ENCODE assay signal across 11 cellular contexts in genomic region chr6:165774903-165775608, GRCh38.
DNase-seq lines count a peak whose midpoint lies in the region; ATAC-seq and TF ChIP-seq lines count a peak whose summit lies in the region.
"Had no signal": no experiment of that assay in that cellular context is flagged by ENCODE, and none has a peak within 500 bp of the region (broad histone marks: within the 10 kb centered on the region; RNA-seq: fewer than 3 reads in every experiment).

No MANE protein-coding gene starts in this region.

- H3K4me3 ChIP-seq in suprapubic skin: no peak overlapping the region
- H3K4me3 ChIP-seq: hepatocyte had no signal

- no peak for TF ChIP-seq EP300 in suprapubic skin (IDR thresholded peaks at IDR 0.05)

- TF ChIP-seq CTCF in suprapubic skin (IDR thresholded peaks at IDR 0.05) (no peak), glutamatergic neuron (IDR thresholded peaks at IDR 0.05; ENCODE audit: partially characterized antibody, unreplicated experiment) (no peak)

- no peaks in the 10 kb centered on the region for H3K36me3 Mint-ChIP-seq in glutamatergic neuron (ENCODE audit: unreplicated experiment)

- no peaks in the 10 kb centered on the region for H3K9me3 ChIP-seq in suprapubic skin

- H3K4me1 Mint-ChIP-seq in glutamatergic neuron (ENCODE audit: low read depth, unreplicated experiment): no peaks in the 10 kb centered on the region

- no peak for TF ChIP-seq POLR2A in suprapubic skin (IDR thresholded peaks at IDR 0.05)

- H3K4me3 Mint-ChIP-seq in glutamatergic neuron (ENCODE audit: unreplicated experiment): no peak overlapping the region
- H3K4me3 Mint-ChIP-seq: T-helper 1 cell treated with Interleukin-12 subunit alpha and Interleukin-12 subunit beta and Interleukin-4 antibody, amounts not matched to agents 30 μg/mL and 1 μg/mL, for 36 hours had no signal

- 30% methylated on average over 14 of the region's 14 CpGs for WGBS in suprapubic skin

- H3K36me3 ChIP-seq in suprapubic skin: no peaks in the 10 kb centered on the region

- H3K27me3 ChIP-seq in suprapubic skin: peaks cover 8% of the 10 kb centered on the region

- no peak for ATAC-seq in HG03159 (IDR thresholded peaks at IDR 0.05; ENCODE audit: unreplicated experiment)

- H3K27ac Mint-ChIP-seq in glutamatergic neuron (ENCODE audit: unreplicated experiment): no peak overlapping the region
- H3K27ac Mint-ChIP-seq: T-helper 1 cell treated with Interleukin-12 subunit alpha and Interleukin-12 subunit beta and Interleukin-4 antibody, amounts not matched to agents 30 μg/mL and 1 μg/mL, for 36 hours had no signal

- peaks cover 3% of the 10 kb centered on the region for H3K4me1 ChIP-seq in suprapubic skin

- H3K9me3 Mint-ChIP-seq in glutamatergic neuron (ENCODE audit: unreplicated experiment): peaks cover 2% of the 10 kb centered on the region
- H3K9me3 Mint-ChIP-seq: T-helper 1 cell treated with Interleukin-12 subunit alpha and Interleukin-12 subunit beta and Interleukin-4 antibody, amounts not matched to agents 30 μg/mL and 1 μg/mL, for 36 hours had no signal

- peaks cover 4% of the 10 kb centered on the region for H3K27me3 Mint-ChIP-seq in glutamatergic neuron (ENCODE audit: unreplicated experiment)

- H3K27ac ChIP-seq in suprapubic skin: no peak overlapping the region
- H3K27ac ChIP-seq: hepatocyte had no signal

- DNase-seq in A172 (ENCODE audit: low spot score) (peak; percentile 51), NCI-H1092 (lab: John Stamatoyannopoulos, UW) (peak; percentile 97), amniotic epithelial cell (ENCODE audit: low read depth) (peak; percentile 34), kidney tubule cell (ENCODE audit: low spot score) (peak; percentile 75), suprapubic skin (ENCODE audit: low spot score in 2 of 2) (no peak), glutamatergic neuron (no peak), NCI-H1694 (lab: John Stamatoyannopoulos, UW) (no peak)
- DNase-seq: activated gamma-delta T cell treated with Interleukin-2 at 50 U/mL for 16 hours had no signal

Comparison
In these comparisons a context has a peak if more than half of its experiments do, and no peak if none do; other contexts are left out.
1. DNase-seq: peak in A172 (single experiment), NCI-H1092 (single experiment), amniotic epithelial cell (single experiment) and kidney tubule cell (single experiment); none in suprapubic skin (0 of 2), glutamatergic neuron (single experiment) and NCI-H1694 (single experiment).